ENCODE assay signal across 29 cellular contexts in genomic region chr10:118163227-118163626, GRCh38.
DNase-seq lines count a peak whose midpoint lies in the region; ATAC-seq and TF ChIP-seq lines count a peak whose summit lies in the region.
"Had no signal": no experiment of that assay in that cellular context is flagged by ENCODE, and none has a peak within 500 bp of the region (broad histone marks: within the 10 kb centered on the region; RNA-seq: fewer than 3 reads in every experiment).

No MANE protein-coding gene starts in this region.

- no peak overlapping the region for H3K4me2 ChIP-seq in SK-N-SH
- H3K4me2 ChIP-seq: BLaER1 had no signal

- TF ChIP-seq RAD21 in SK-N-SH (IDR thresholded peaks at IDR 0.05; ENCODE audit: low read length), result no peak

- 38% methylated on average over 6 of the region's 6 CpGs for WGBS in SK-N-SH (ENCODE audit: low lambda C conversion rate)

- no peaks in the 10 kb centered on the region; a peak in 1 of 4 replicates for H3K4me1 ChIP-seq in SK-N-SH (ENCODE audit: control insufficient read depth in 1 of 2, insufficient read depth in 2 of 2, low read depth in 1 of 2, low read length in 1 of 2)
- H3K4me1 ChIP-seq: BLaER1, left lung, right atrium auricular region, spleen, uterus had no signal

- H3K27ac Mint-ChIP-seq in nephron progenitor cell, result peak overlapping the region; percentile 86
- H3K27ac Mint-ChIP-seq: activated CD8-positive, alpha-beta T cell treated with anti-CD3 and anti-CD28 coated beads for 36 hours; activated naive CD4-positive, alpha-beta T cell treated with anti-CD3 and anti-CD28 coated beads for 36 hours; activated T-helper 1 cell treated with anti-CD3 and anti-CD28 coated beads, Interleukin-12 subunit alpha, Interleukin-12 subunit beta, Interleukin-2, Interleukin-4 antibody, amounts not matched to agents 30 ng/mL and 10 ng/mL and 1 ng/mL, durations not matched to agents 14 hours and 24 hours and 36 hours; stimulated activated naive CD8-positive, alpha-beta T cell treated with anti-CD3 and anti-CD28 coated beads, Interleukin-15, Interleukin-2, amounts not matched to agents 100 ng/mL and 50 ng/mL, for 24 hours; T-helper 1 cell treated with Interleukin-12 subunit alpha and Interleukin-12 subunit beta and Interleukin-4 antibody, amounts not matched to agents 30 μg/mL and 1 μg/mL, for 36 hours had no signal

- POLR2A ChIA-PET in SK-N-SH (lab: Yijun Ruan, JAX), result no interaction called here

- no peak overlapping the region for H2AFZ ChIP-seq in SK-N-SH (ENCODE audit: low read depth)

- TF ChIP-seq CTCF in HFF-Myc (IDR thresholded peaks at IDR 0.05; ENCODE audit: low read depth, low read length, missing control alignments), result no peak
- TF ChIP-seq CTCF in nephron progenitor cell (IDR thresholded peaks at IDR 0.05), result no peak
- TF ChIP-seq CTCF in SK-N-SH (IDR thresholded peaks at IDR 0.05), result no peak

- no peaks in the 10 kb centered on the region for H3K9me3 Mint-ChIP-seq in nephron progenitor cell
- H3K9me3 Mint-ChIP-seq: activated CD8-positive, alpha-beta T cell treated with anti-CD3 and anti-CD28 coated beads for 36 hours; activated naive CD4-positive, alpha-beta T cell treated with anti-CD3 and anti-CD28 coated beads for 36 hours; activated T-helper 1 cell treated with anti-CD3 and anti-CD28 coated beads, Interleukin-12 subunit alpha, Interleukin-12 subunit beta, Interleukin-2, Interleukin-4 antibody, amounts not matched to agents 30 ng/mL and 10 ng/mL and 1 ng/mL, durations not matched to agents 14 hours and 24 hours and 36 hours; stimulated activated naive CD8-positive, alpha-beta T cell treated with anti-CD3 and anti-CD28 coated beads, Interleukin-15, Interleukin-2, amounts not matched to agents 100 ng/mL and 50 ng/mL, for 24 hours; T-helper 1 cell treated with Interleukin-12 subunit alpha and Interleukin-12 subunit beta and Interleukin-4 antibody, amounts not matched to agents 30 μg/mL and 1 μg/mL, for 36 hours had no signal

- H3K4me3 Mint-ChIP-seq in nephron progenitor cell, result no peak overlapping the region
- H3K4me3 Mint-ChIP-seq: activated CD8-positive, alpha-beta T cell treated with anti-CD3 and anti-CD28 coated beads for 36 hours; activated naive CD4-positive, alpha-beta T cell treated with anti-CD3 and anti-CD28 coated beads for 36 hours; activated T-helper 1 cell treated with anti-CD3 and anti-CD28 coated beads, Interleukin-12 subunit alpha, Interleukin-12 subunit beta, Interleukin-2, Interleukin-4 antibody, amounts not matched to agents 30 ng/mL and 10 ng/mL and 1 ng/mL, durations not matched to agents 14 hours and 24 hours and 36 hours; stimulated activated naive CD8-positive, alpha-beta T cell treated with anti-CD3 and anti-CD28 coated beads, Interleukin-15, Interleukin-2, amounts not matched to agents 100 ng/mL and 50 ng/mL, for 24 hours; T-helper 1 cell treated with Interleukin-12 subunit alpha and Interleukin-12 subunit beta and Interleukin-4 antibody, amounts not matched to agents 30 μg/mL and 1 μg/mL, for 36 hours had no signal

- H3K4me3 ChIP-seq in HFF-Myc (replicated peaks; ENCODE audit: low read depth, low read length), result no peak overlapping the region
- no peak overlapping the region for H3K4me3 ChIP-seq in SK-N-SH (ENCODE audit: low read depth in 2 of 2, low read length in 1 of 2)
- H3K4me3 ChIP-seq: BLaER1, left lung, right atrium auricular region, spleen, thoracic aorta, uterus had no signal

- no peaks in the 10 kb centered on the region for H3K27me3 ChIP-seq in SK-N-SH (ENCODE audit: insufficient read depth)
- H3K27me3 ChIP-seq: BLaER1, brain microvascular endothelial cell, left lung, right atrium auricular region, uterus had no signal

- H3K79me2 ChIP-seq in SK-N-SH (ENCODE audit: insufficient read depth), result no peaks in the 10 kb centered on the region

- no peaks in the 10 kb centered on the region for H3F3A ChIP-seq in SK-N-SH (replicated peaks; ENCODE audit: insufficient read depth)

- peaks cover 3% of the 10 kb centered on the region for H3K27me3 Mint-ChIP-seq in nephron progenitor cell (ENCODE audit: low read depth, poor library complexity)

- H3K27ac ChIP-seq in SK-N-SH (ENCODE audit: low read depth in 2 of 2, low read length in 1 of 2), result no peak overlapping the region
- H3K27ac ChIP-seq: BLaER1, brain microvascular endothelial cell, left lung, right atrium auricular region, spleen, thoracic aorta, uterus had no signal

- H3K9me2 ChIP-seq in SK-N-SH, result no peaks in the 10 kb centered on the region

- no peaks in the 10 kb centered on the region for H3K36me3 ChIP-seq in SK-N-SH (replicated peaks in 1 of 2; ENCODE audit: control insufficient read depth in 1 of 2, insufficient read depth in 2 of 2, low read length in 1 of 2)
- H3K36me3 ChIP-seq: BLaER1, brain microvascular endothelial cell, left lung, right atrium auricular region, spleen, thoracic aorta, uterus had no signal

- H4K20me1 ChIP-seq in SK-N-SH (ENCODE audit: insufficient read depth), result no peaks in the 10 kb centered on the region
- H4K20me1 ChIP-seq: BLaER1 had no signal

- CTCF ChIA-PET in SK-N-SH (lab: Yijun Ruan, JAX), result interaction anchor here (0.6 kb wide), 1 partner anchor 79 kb away, joined by 3 read pairs; no protein-coding TSS in a partner anchor

- ATAC-seq in HG02678 (IDR thresholded peaks at IDR 0.05; ENCODE audit: unreplicated experiment), result no peak
- ATAC-seq: activated CD8-positive, alpha-beta T cell treated with anti-CD3 and anti-CD28 coated beads for 36 hours; left lung; Right ventricle myocardium inferior; SK-N-SH treated with all-trans-retinoic acid at 6 μM for 48 hours had no signal

- H3K4me1 Mint-ChIP-seq in nephron progenitor cell, result peaks cover 36% of the 10 kb centered on the region

- DNase-seq in AG20443 (ENCODE audit: low spot score), result peak; percentile 69
- DNase-seq in HFF-Myc (ENCODE audit: extremely low read depth, low read depth), result peak; percentile 20
- peak; percentile 8 for DNase-seq in astrocyte of the hippocampus (ENCODE audit: low read depth, low spot score)
- no peak for DNase-seq in nephron progenitor cell
- no peak for DNase-seq in dedifferentiated amniotic fluid mesenchymal stem cell (ENCODE audit: extremely low spot score)
- no peak for DNase-seq in NCI-H2196 treated with DMSO at 0.1 percent for 48 hours (lab: John Stamatoyannopoulos, UW; ENCODE audit: unreplicated experiment)
- no peak for DNase-seq in SK-N-SH
- DNase-seq: activated CD8-positive, alpha-beta memory T cell treated with anti-CD3 and anti-CD28 coated beads, Interleukin-2, amount 50 U/mL, for 48 hours; activated CD8-positive, alpha-beta T cell treated with anti-CD3 and anti-CD28 coated beads for 36 hours; activated naive CD4-positive, alpha-beta T cell treated with anti-CD3 and anti-CD28 coated beads for 36 hours; brain microvascular endothelial cell; GOT3; left lung; mesenchymal stem cell; NCI-H1092 treated with DMSO at 0.1 percent for 48 hours; NCI-H187; NCI-H524; spleen; stimulated activated CD4-positive, alpha-beta T cell treated with anti-CD3 and anti-CD28 coated beads, Interleukin-2, amount 100 ng/mL, for 24 hours; uterus had no signal

- TF ChIP-seq EP300 in SK-N-SH (IDR thresholded peaks at IDR 0.05; ENCODE audit: borderline replicate concordance in 1 of 2, low read depth in 1 of 2, low read length in 1 of 2), result no peak

- H3K9me3 ChIP-seq in SK-N-SH, result no peaks in the 10 kb centered on the region
- H3K9me3 ChIP-seq: BLaER1, left lung, right atrium auricular region, spleen, thoracic aorta, uterus had no signal

- H3K36me3 Mint-ChIP-seq in nephron progenitor cell (ENCODE audit: low read depth), result no peaks in the 10 kb centered on the region

- H3K9ac ChIP-seq in SK-N-SH, result no peak overlapping the region
- H3K9ac ChIP-seq: BLaER1 had no signal

TF ChIP-seq in SK-N-SH, 30 proteins besides CTCF, POLR2A, EP300 and RAD21 (continues in another document):
- TF ChIP-seq USF2 (IDR thresholded peaks at IDR 0.05; ENCODE audit: borderline replicate concordance, low read depth, low read length) (no peak), NRF1 (IDR thresholded peaks at IDR 0.05; ENCODE audit: low read depth, low read length) (no peak), TEAD4 (IDR thresholded peaks at IDR 0.05; ENCODE audit: borderline replicate concordance, insufficient read depth) (no peak), RCOR1 (IDR thresholded peaks at IDR 0.05; ENCODE audit: low read length) (no peak), FOXM1 (IDR thresholded peaks at IDR 0.05; ENCODE audit: low read depth) (no peak), TAF1 (IDR thresholded peaks at IDR 0.05; ENCODE audit: borderline replicate concordance, low read depth, low read length) (no peak), USF1 (IDR thresholded peaks at IDR 0.05; ENCODE audit: borderline replicate concordance, low read depth) (no peak), MAX (IDR thresholded peaks at IDR 0.05; ENCODE audit: low read depth) (no peak), GABPA (IDR thresholded peaks at IDR 0.05; ENCODE audit: low read depth) (no peak), CHD2 (IDR thresholded peaks at IDR 0.05; ENCODE audit: low read length, partially characterized antibody) (no peak), GATA2 (CRISPR knock-in tag; IDR thresholded peaks at IDR 0.05) (no peak), RFX5 (IDR thresholded peaks at IDR 0.05; ENCODE audit: low read length) (no peak), MXI1 (IDR thresholded peaks at IDR 0.05; ENCODE audit: low read depth, low read length) (no peak), SMC3 (IDR thresholded peaks at IDR 0.05; ENCODE audit: low read depth, low read length) (no peak)

Comparison
In these comparisons a context has a peak if more than half of its experiments do, and no peak if none do; other contexts are left out.
1. DNase-seq: peak in AG20443 (single experiment), HFF-Myc (single experiment) and astrocyte of the hippocampus (single experiment); none in nephron progenitor cell (single experiment), dedifferentiated amniotic fluid mesenchymal stem cell (single experiment), NCI-H2196 treated with DMSO at 0.1 percent for 48 hours (single experiment) and SK-N-SH (single experiment).